Comparison of ENCODE assay signal across 8 cellular contexts in the genomic region with DNA sequence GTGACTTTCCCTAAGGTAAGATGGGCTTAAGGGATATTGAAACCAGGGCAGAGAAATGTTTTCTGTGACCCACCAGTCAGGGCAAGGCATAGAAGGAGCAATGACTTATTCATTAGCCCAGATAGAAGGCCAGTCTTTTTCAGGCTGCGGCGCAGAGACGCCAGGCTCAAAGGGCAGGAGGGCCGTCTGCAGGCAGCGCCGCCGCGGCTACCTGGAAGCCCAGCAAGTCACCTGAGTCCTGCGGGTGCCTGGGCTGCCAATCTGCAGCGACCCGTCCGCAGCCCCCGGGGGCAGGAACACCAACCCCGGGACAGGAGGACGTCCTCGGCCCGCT. TPM values are rescaled to one million over a fixed set of nuclear protein-coding genes. Genes with fewer than 3 reads are reported as not detected.
DNase-seq lines count a peak whose midpoint lies in the region; ATAC-seq and TF ChIP-seq lines count a peak whose summit lies in the region.

No MANE protein-coding gene starts in this region.

- peaks cover 29% of the 10 kb centered on the region for H3K27me3 Mint-ChIP-seq in GM23338 (ENCODE audit: insufficient read depth, low read depth, poor library complexity)
- peaks cover 24% of the 10 kb centered on the region for H3K27me3 Mint-ChIP-seq in activated T-helper 1 cell treated with anti-CD3 and anti-CD28 coated beads, Interleukin-12 subunit alpha, Interleukin-12 subunit beta, Interleukin-2, Interleukin-4 antibody, amounts not matched to agents 30 ng/mL and 10 ng/mL and 1 ng/mL, durations not matched to agents 14 hours and 24 hours and 36 hours (ENCODE audit: insufficient read depth)

- H3K36me3 Mint-ChIP-seq in GM23338 (ENCODE audit: low read depth) = 0 out of 3 replicates have a peak, but pooled peaks cover 4% of the 10 kb centered on the region
- no peaks in the 10 kb centered on the region for H3K36me3 Mint-ChIP-seq in activated T-helper 1 cell treated with anti-CD3 and anti-CD28 coated beads, Interleukin-12 subunit alpha, Interleukin-12 subunit beta, Interleukin-2, Interleukin-4 antibody, amounts not matched to agents 30 ng/mL and 10 ng/mL and 1 ng/mL, durations not matched to agents 14 hours and 24 hours and 36 hours (ENCODE audit: low read depth)

- 0 out of 4 replicates have a peak, but pooled peaks of 1 of the 2 experiments have one; percentile 17 for TF ChIP-seq CTCF in GM23338 (conservative IDR thresholded peaks at IDR 0.05; ENCODE audit: low read depth in 2 of 2)
- TF ChIP-seq CTCF in gastrocnemius medialis (IDR thresholded peaks at IDR 0.05 in 4 of 5, conservative IDR thresholded peaks at IDR 0.05 in 1 of 5) = no peak

- 0 out of 3 replicates have a peak, but pooled peaks cover 5% of the 10 kb centered on the region for H3K4me1 Mint-ChIP-seq in GM23338
- no peaks in the 10 kb centered on the region for H3K4me1 Mint-ChIP-seq in activated T-helper 1 cell treated with anti-CD3 and anti-CD28 coated beads, Interleukin-12 subunit alpha, Interleukin-12 subunit beta, Interleukin-2, Interleukin-4 antibody, amounts not matched to agents 30 ng/mL and 10 ng/mL and 1 ng/mL, durations not matched to agents 14 hours and 24 hours and 36 hours (ENCODE audit: low read depth)

- H3K27me3 ChIP-seq in GM23338 (ENCODE audit: insufficient read depth) = peaks cover 46% of the 10 kb centered on the region
- peaks cover 8% of the 10 kb centered on the region; the same call in 1 of the 2 replicates for H3K27me3 ChIP-seq in iPS DF 6.9 (ENCODE audit: control insufficient read depth, insufficient read depth, low read length)
- H3K27me3 ChIP-seq in gastrocnemius medialis = peaks cover 27 to 51% (median 28%) of the 10 kb centered on the region in 3 donors

- ATAC-seq in GM23338 = peak; percentile 61; the same call in 1 of the 3 replicates
- peak; percentile 60 for ATAC-seq in SK-N-SH treated with all-trans-retinoic acid at 6 μM for 48 hours
- no peak for ATAC-seq in gastrocnemius medialis
- ATAC-seq in GM21737 (IDR thresholded peaks at IDR 0.05; ENCODE audit: unreplicated experiment) = no peak

- DNase-seq in GM23338 (ENCODE audit: low spot score) (no peak), iPS DF 6.9 (ENCODE audit: low read depth, low spot score) (no peak), gastrocnemius medialis (no peak), erythroblast (lab: John Stamatoyannopoulos, UW) (no peak), C1 segment of cervical spinal cord (lab: John Stamatoyannopoulos, UW) (no peak)
- no peak for DNase-seq in activated T-helper 1 cell treated with anti-CD3 and anti-CD28 coated beads, Interleukin-12 subunit alpha, Interleukin-12 subunit beta, Interleukin-2, Interleukin-4 antibody, amounts not matched to agents 30 ng/mL and 10 ng/mL and 1 ng/mL, durations not matched to agents 14 hours and 24 hours and 36 hours (ENCODE audit: low spot score)

- H3F3A ChIP-seq in GM23338 (replicated peaks; ENCODE audit: low read depth) = no peaks in the 10 kb centered on the region

- H3K4me2 ChIP-seq in GM23338 = peak overlapping the region; percentile 81

- no peaks in the 10 kb centered on the region for H3K9me2 ChIP-seq in GM23338 (ENCODE audit: insufficient read depth)

- H3K4me3 ChIP-seq in GM23338 = peak overlapping the region; percentile 86
- H3K4me3 ChIP-seq in iPS DF 6.9 (ENCODE audit: low read length) = peak overlapping the region; percentile 49; the same call in 1 of the 2 replicates
- peak overlapping the region; percentile 17 to 32 (median 32) for H3K4me3 ChIP-seq in gastrocnemius medialis

- WGBS in iPS DF 6.9 (ENCODE audit: insufficient coverage, insufficient read length) = no CpG with 5 or more reads among the region's 17 CpGs

- in situ Hi-C loops in gastrocnemius medialis (cut with MboI; ENCODE audit: low sequenced_read_pairs in 4 of 4) = no loop called here

- H2AFZ ChIP-seq in GM23338 = peak overlapping the region; percentile 98

- H3K79me2 ChIP-seq in GM23338 (replicated peaks; ENCODE audit: insufficient read depth) = no peaks in the 10 kb centered on the region; the same call in 1 of the 2 replicates

- H3K27ac ChIP-seq in GM23338 (ENCODE audit: low read depth) (no peak overlapping the region), iPS DF 6.9 (ENCODE audit: low read length) (no peak overlapping the region), gastrocnemius medialis (no peak overlapping the region)

- peak overlapping the region; percentile 73 for H3K4me3 Mint-ChIP-seq in GM23338
- H3K4me3 Mint-ChIP-seq in activated T-helper 1 cell treated with anti-CD3 and anti-CD28 coated beads, Interleukin-12 subunit alpha, Interleukin-12 subunit beta, Interleukin-2, Interleukin-4 antibody, amounts not matched to agents 30 ng/mL and 10 ng/mL and 1 ng/mL, durations not matched to agents 14 hours and 24 hours and 36 hours = no peak overlapping the region

- peaks cover 3% of the 10 kb centered on the region; the same call in 1 of the 3 replicates for H3K9me3 Mint-ChIP-seq in GM23338
- peaks cover 4% of the 10 kb centered on the region for H3K9me3 Mint-ChIP-seq in activated T-helper 1 cell treated with anti-CD3 and anti-CD28 coated beads, Interleukin-12 subunit alpha, Interleukin-12 subunit beta, Interleukin-2, Interleukin-4 antibody, amounts not matched to agents 30 ng/mL and 10 ng/mL and 1 ng/mL, durations not matched to agents 14 hours and 24 hours and 36 hours

- H4K20me1 ChIP-seq in GM23338 (replicated peaks; ENCODE audit: insufficient read depth) = peaks cover 8% of the 10 kb centered on the region

- H3K9me3 ChIP-seq in iPS DF 6.9 (ENCODE audit: control insufficient read depth, insufficient read depth, low read length) (no peaks in the 10 kb centered on the region), gastrocnemius medialis (no peaks in the 10 kb centered on the region)

- H3K36me3 ChIP-seq in GM23338 (ENCODE audit: insufficient read depth) (no peaks in the 10 kb centered on the region), iPS DF 6.9 (ENCODE audit: control insufficient read depth, insufficient read depth, low read length) (no peaks in the 10 kb centered on the region), gastrocnemius medialis (no peaks in the 10 kb centered on the region)

- no peak for TF ChIP-seq POLR2A in gastrocnemius medialis (IDR thresholded peaks at IDR 0.05)
- TF ChIP-seq POLR2A in erythroblast (IDR thresholded peaks at IDR 0.05; ENCODE audit: low read length) = no peak

- H3K27ac Mint-ChIP-seq in GM23338 = no peak overlapping the region
- no peak overlapping the region for H3K27ac Mint-ChIP-seq in activated T-helper 1 cell treated with anti-CD3 and anti-CD28 coated beads, Interleukin-12 subunit alpha, Interleukin-12 subunit beta, Interleukin-2, Interleukin-4 antibody, amounts not matched to agents 30 ng/mL and 10 ng/mL and 1 ng/mL, durations not matched to agents 14 hours and 24 hours and 36 hours

- intact Hi-C loops in gastrocnemius medialis (cut with DNase I; ENCODE audit: low total_unique reads) = no loop called here
- intact Hi-C loops in activated T-helper 1 cell treated with anti-CD3 and anti-CD28 coated beads, Interleukin-12 subunit alpha, Interleukin-12 subunit beta, Interleukin-2, Interleukin-4 antibody, amounts not matched to agents 30 ng/mL and 10 ng/mL and 1 ng/mL, durations not matched to agents 14 hours and 24 hours and 36 hours (cut with micrococcal nuclease) = no loop called here

- peaks cover 11% of the 10 kb centered on the region; the same call in 1 of the 2 replicates for H3K4me1 ChIP-seq in GM23338 (ENCODE audit: insufficient read depth)
- H3K4me1 ChIP-seq in iPS DF 6.9 (ENCODE audit: control insufficient read depth, insufficient read depth, low read length) = no peaks in the 10 kb centered on the region
- peaks cover 0 to 6% of the 10 kb centered on the region in 2 donors for H3K4me1 ChIP-seq in gastrocnemius medialis

TF ChIP-seq in GM23338, 12 proteins besides CTCF, POLR2A, EP300 and RAD21:
- TF ChIP-seq POLR2AphosphoS5 (IDR thresholded peaks at IDR 0.05; ENCODE audit: low read depth) (no peak), EZH2 (IDR thresholded peaks at IDR 0.05; ENCODE audit: low read depth, unreplicated experiment) (no peak), CREB1 (CRISPR knock-in tag; IDR thresholded peaks at IDR 0.05; ENCODE audit: low read depth) (no peak), STAT1 (IDR thresholded peaks at IDR 0.05; ENCODE audit: unreplicated experiment) (no peak)
TF ChIP-seq in GM23338: peak in this region for 0.

TF ChIP-seq in SK-N-SH treated with all-trans-retinoic acid at 6 μM for 48 hours, 23 proteins besides CTCF, POLR2A, EP300 and RAD21 (continues in another document):
- TF ChIP-seq, protein P1, sequence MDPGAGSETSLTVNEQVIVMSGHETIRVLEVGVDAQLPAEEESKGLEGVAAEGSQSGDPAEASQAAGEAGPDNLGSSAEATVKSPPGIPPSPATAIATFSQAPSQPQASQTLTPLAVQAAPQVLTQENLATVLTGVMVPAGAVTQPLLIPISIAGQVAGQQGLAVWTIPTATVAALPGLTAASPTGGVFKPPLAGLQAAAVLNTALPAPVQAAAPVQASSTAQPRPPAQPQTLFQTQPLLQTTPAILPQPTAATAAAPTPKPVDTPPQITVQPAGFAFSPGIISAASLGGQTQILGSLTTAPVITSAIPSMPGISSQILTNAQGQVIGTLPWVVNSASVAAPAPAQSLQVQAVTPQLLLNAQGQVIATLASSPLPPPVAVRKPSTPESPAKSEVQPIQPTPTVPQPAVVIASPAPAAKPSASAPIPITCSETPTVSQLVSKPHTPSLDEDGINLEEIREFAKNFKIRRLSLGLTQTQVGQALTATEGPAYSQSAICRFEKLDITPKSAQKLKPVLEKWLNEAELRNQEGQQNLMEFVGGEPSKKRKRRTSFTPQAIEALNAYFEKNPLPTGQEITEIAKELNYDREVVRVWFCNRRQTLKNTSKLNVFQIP (CRISPR knock-in tag; IDR thresholded peaks at IDR 0.05; ENCODE audit: borderline replicate concordance, low read depth) = no peak
- TF ChIP-seq, protein P2, sequence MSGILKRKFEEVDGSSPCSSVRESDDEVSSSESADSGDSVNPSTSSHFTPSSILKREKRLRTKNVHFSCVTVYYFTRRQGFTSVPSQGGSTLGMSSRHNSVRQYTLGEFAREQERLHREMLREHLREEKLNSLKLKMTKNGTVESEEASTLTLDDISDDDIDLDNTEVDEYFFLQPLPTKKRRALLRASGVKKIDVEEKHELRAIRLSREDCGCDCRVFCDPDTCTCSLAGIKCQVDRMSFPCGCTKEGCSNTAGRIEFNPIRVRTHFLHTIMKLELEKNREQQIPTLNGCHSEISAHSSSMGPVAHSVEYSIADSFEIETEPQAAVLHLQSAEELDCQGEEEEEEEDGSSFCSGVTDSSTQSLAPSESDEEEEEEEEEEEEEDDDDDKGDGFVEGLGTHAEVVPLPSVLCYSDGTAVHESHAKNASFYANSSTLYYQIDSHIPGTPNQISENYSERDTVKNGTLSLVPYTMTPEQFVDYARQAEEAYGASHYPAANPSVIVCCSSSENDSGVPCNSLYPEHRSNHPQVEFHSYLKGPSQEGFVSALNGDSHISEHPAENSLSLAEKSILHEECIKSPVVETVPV (CRISPR knock-in tag; IDR thresholded peaks at IDR 0.05) = no peak
- TF ChIP-seq CSDC2 (CRISPR knock-in tag; IDR thresholded peaks at IDR 0.05) (no peak), GLIS3 (CRISPR knock-in tag; IDR thresholded peaks at IDR 0.05) (no peak)

RNA-seq across cellular contexts. Expression of a gene that starts 0.3 kb away (rescaled TPM):
- 7.0 and 8.6 TPM in 2 replicates for total RNA-seq in GM23338 (2014; rRNA removed; shearing (Covaris generic))
- polyA plus RNA-seq in GM23338 (2016; fragmentation: Nextera tagmentation; extraction: Ambion mirVana) = 4.1 and 5.9 TPM in 2 replicates
- total RNA-seq in gastrocnemius medialis = not detected
- not detected in 2 replicates for total RNA-seq in activated T-helper 1 cell treated with anti-CD3 and anti-CD28 coated beads, Interleukin-12 subunit alpha, Interleukin-12 subunit beta, Interleukin-2, Interleukin-4 antibody, amounts not matched to agents 30 ng/mL and 10 ng/mL and 1 ng/mL, durations not matched to agents 14 hours and 24 hours and 36 hours

Comparison
In these comparisons a context has a peak if more than half of its experiments do, and no peak if none do; other contexts are left out.
1. ATAC-seq: peak in GM23338 (single experiment) and SK-N-SH treated with all-trans-retinoic acid at 6 μM for 48 hours (single experiment); none in gastrocnemius medialis (0 of 2) and GM21737 (single experiment).
2. H3K4me3 ChIP-seq: peak in every context shown above with its lines; median percentile 86 in GM23338; 49 in iPS DF 6.9; 32 in gastrocnemius medialis.